Comparison of ENCODE assay signal across 8 cellular contexts in the genomic region with DNA sequence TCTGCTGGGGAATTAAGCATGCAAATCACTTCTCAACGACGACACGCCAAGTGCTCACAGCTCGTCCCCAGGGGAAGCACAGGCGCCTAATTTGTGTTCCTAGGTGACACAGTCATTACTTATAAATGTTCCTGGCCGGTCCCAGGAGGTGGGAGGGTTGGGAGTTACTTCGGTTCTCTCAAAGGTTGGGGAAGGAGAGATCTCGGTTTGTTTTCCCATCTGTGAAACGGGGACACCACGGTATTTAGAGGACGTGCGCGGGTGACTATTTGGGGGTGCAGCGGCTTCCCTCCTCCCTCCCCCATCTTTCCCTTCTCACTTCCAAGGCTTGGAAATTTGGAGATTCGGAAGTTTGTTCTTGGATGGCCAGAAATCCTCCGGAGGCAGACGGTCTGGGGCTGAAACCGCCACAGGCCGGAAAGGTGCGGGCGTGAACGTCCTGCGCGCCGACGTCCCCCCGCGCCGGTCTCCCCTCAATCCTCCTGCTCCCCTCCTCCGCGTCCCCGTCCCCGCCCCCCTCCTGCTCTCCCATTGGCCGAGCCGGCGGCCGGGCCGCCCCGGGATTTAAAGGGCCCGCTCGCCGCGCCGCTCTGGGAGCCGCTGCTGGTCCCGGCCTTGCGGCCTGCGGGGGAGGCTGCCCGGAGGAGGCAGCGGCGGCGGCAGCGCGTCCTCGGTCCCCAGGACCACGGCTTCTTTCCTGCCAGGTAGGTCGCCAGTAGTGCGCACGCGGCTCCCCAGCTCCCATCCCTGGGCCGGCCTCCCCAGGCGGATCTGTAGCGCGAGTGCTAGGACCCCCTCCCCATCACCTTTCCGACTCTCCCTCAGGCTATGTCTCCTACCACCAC. TPM values are rescaled to one million over a fixed set of nuclear protein-coding genes. Genes with fewer than 3 reads are reported as not detected.
DNase-seq lines count a peak whose midpoint lies in the region; ATAC-seq and TF ChIP-seq lines count a peak whose summit lies in the region.

PORCN (plus strand) TSS at position 593 of the 845 bp plus-strand sequence. CDS start 829 bp downstream, outside the sequence.

- no peaks in the 10 kb centered on the region for H3K36me3 ChIP-seq in adipocyte (ENCODE audit: control insufficient read depth, insufficient read depth, low read length, severe bottlenecking)
- H3K36me3 ChIP-seq in left ventricle myocardium inferior, result no peaks in the 10 kb centered on the region
- H3K36me3 ChIP-seq in uterus, result no peaks in the 10 kb centered on the region

- H3K4me3 ChIP-seq in adipocyte (ENCODE audit: low read length) (peak within 1 kb of the TSS; percentile 84), left ventricle myocardium inferior (peak within 1 kb of the TSS; percentile 81), uterus (peak within 1 kb of the TSS; percentile 53 to 77)

- peak within 1 kb of the TSS; percentile 86 for H3K9ac ChIP-seq in adipocyte (ENCODE audit: low read length)

- H3K4me1 ChIP-seq in adipocyte (ENCODE audit: control insufficient read depth, insufficient read depth, low read length) (no peaks in the 10 kb centered on the region), left ventricle myocardium inferior (peaks cover 7% of the 10 kb centered on the region), uterus (no peaks in the 10 kb centered on the region)

- no peak for TF ChIP-seq CTCF in left ventricle myocardium inferior (IDR thresholded peaks at IDR 0.05; ENCODE audit: borderline replicate concordance)
- no peak for TF ChIP-seq CTCF in uterus (IDR thresholded peaks at IDR 0.05)

- H3K27ac ChIP-seq in left ventricle myocardium inferior (replicated peaks), result peak within 1 kb of the TSS; percentile 85
- peak within 1 kb of the TSS; percentile 50 to 71 for H3K27ac ChIP-seq in uterus

- H3K27me3 ChIP-seq in adipocyte (replicated peaks; ENCODE audit: control insufficient read depth, insufficient read depth, low read length) (no peaks in the 10 kb centered on the region), left ventricle myocardium inferior (ENCODE audit: low read depth) (no peaks in the 10 kb centered on the region), uterus (no peaks in the 10 kb centered on the region)

- DNase-seq in DMS53 treated with DMSO at 0.1 percent for 48 hours (lab: John Stamatoyannopoulos, UW; ENCODE audit: unreplicated experiment), result peak; percentile 26
- peak; percentile 65 for DNase-seq in LoVo (ENCODE audit: low spot score)
- DNase-seq in T-helper 1 cell, result peak; percentile 53 to 80 (median 65)
- peak; percentile 83 for DNase-seq in adipocyte (ENCODE audit: low read depth)
- DNase-seq in left ventricle myocardium inferior, result peak; percentile 86
- DNase-seq in pulmonary artery endothelial cell (ENCODE audit: low read depth, low spot score), result no peak
- peak; percentile 81 to 84 for DNase-seq in uterus

- intact Hi-C loops in left ventricle myocardium inferior (cut with micrococcal nuclease), result no loop called here
- intact Hi-C loops in uterus (cut with DNase I; ENCODE audit: low total_unique reads), result no loop called here

- TF ChIP-seq POLR2A in uterus (IDR thresholded peaks at IDR 0.05), result peak in 1 of 2 donors; percentile 61

- ATAC-seq in GM21723 (IDR thresholded peaks at IDR 0.05; ENCODE audit: unreplicated experiment), result peak; percentile 86

- no peaks in the 10 kb centered on the region for H3K9me3 ChIP-seq in adipocyte (ENCODE audit: control insufficient read depth, low read length)
- H3K9me3 ChIP-seq in left ventricle myocardium inferior (replicated peaks), result no peaks in the 10 kb centered on the region
- no peaks in the 10 kb centered on the region for H3K9me3 ChIP-seq in uterus

RNA-seq across cellular contexts. Expression of gene PORCN, which starts in this region (rescaled TPM):
- total RNA-seq in left ventricle myocardium inferior (13.6 TPM), pulmonary artery endothelial cell (5.5 and 10.8 TPM in 2 replicates), uterus (10 to 100 TPM in 1 of 4 donors, 1 to 10 TPM in 2, under 1 TPM in 1; 0.77 to 16.5 (median 4.8) TPM)
